In genomic region chrX:47143894-47144625, GRCh38 we compare ENCODE assay signal across 8 cellular contexts. TPM values are rescaled to one million over a fixed set of nuclear protein-coding genes. Genes with fewer than 3 reads are reported as not detected.
DNase-seq lines count a peak whose midpoint lies in the region; ATAC-seq and TF ChIP-seq lines count a peak whose summit lies in the region.

No MANE protein-coding gene starts in this region.

- peak overlapping the region; percentile 79 for H3K4me3 ChIP-seq in neural cell (ENCODE audit: low read length)

- no peaks in the 10 kb centered on the region for H3K9me2 ChIP-seq in neural cell (ENCODE audit: insufficient read depth, low read length)

- no peaks in the 10 kb centered on the region for H3K4me1 ChIP-seq in foreskin keratinocyte

- CTCF ChIA-PET in activated CD4-positive, alpha-beta memory T cell treated with anti-CD3 and anti-CD28 coated beads, Interleukin-2, amount 10 ng/mL, durations not matched to agents 7 days and 5 days (lab: Charles Lee): interaction anchor here (0.6 to 1.4 kb wide), 11 partner anchors 9 to 90 kb away, joined by 3 to 8 read pairs (median 4); no protein-coding TSS in a partner anchor

- H3F3A ChIP-seq in neural cell (ENCODE audit: insufficient read depth, low read length, poor library complexity, severe bottlenecking): no peaks in the 10 kb centered on the region

- H3K4me2 ChIP-seq in neural cell (ENCODE audit: low read length): peak overlapping the region; percentile 48

- peaks cover 37% of the 10 kb centered on the region for H3K4me1 Mint-ChIP-seq in activated CD4-positive, alpha-beta memory T cell treated with anti-CD3 and anti-CD28 coated beads, Interleukin-2, amount 10 ng/mL, durations not matched to agents 7 days and 5 days

- no peaks in the 10 kb centered on the region for H3K27me3 ChIP-seq in foreskin keratinocyte
- H3K27me3 ChIP-seq in neural cell (ENCODE audit: insufficient read depth, low read depth, low read length): no peaks in the 10 kb centered on the region

- H3K36me3 Mint-ChIP-seq in activated CD4-positive, alpha-beta memory T cell treated with anti-CD3 and anti-CD28 coated beads, Interleukin-2, amount 10 ng/mL, durations not matched to agents 7 days and 5 days (ENCODE audit: low read depth): peaks cover 42% of the 10 kb centered on the region

- no peaks in the 10 kb centered on the region for H3K27me3 Mint-ChIP-seq in activated CD4-positive, alpha-beta memory T cell treated with anti-CD3 and anti-CD28 coated beads, Interleukin-2, amount 10 ng/mL, durations not matched to agents 7 days and 5 days

- POLR2A ChIA-PET in activated CD4-positive, alpha-beta memory T cell treated with anti-CD3 and anti-CD28 coated beads, Interleukin-2, amount 10 ng/mL, durations not matched to agents 7 days and 5 days (lab: Charles Lee): interaction anchor here (1.2 to 4.1 kb wide), 12 partner anchors 9 to 1430 kb away, joined by 3 to 55 read pairs (median 10); partner anchors contain the start of genes CDK16, RBM3, RP2 and UBA1

- H2AFZ ChIP-seq in neural cell (ENCODE audit: low read depth, low read length): no peak overlapping the region

- TF ChIP-seq RAD21 in neural cell (conservative IDR thresholded peaks at IDR 0.05): no peak

- ATAC-seq in GM21423 (IDR thresholded peaks at IDR 0.05; ENCODE audit: unreplicated experiment) (peak; percentile 17), foreskin keratinocyte (no peak)

- no peak for TF ChIP-seq EP300 in neural cell (conservative IDR thresholded peaks at IDR 0.05; ENCODE audit: poor library complexity, severe bottlenecking)

- DNase-seq in EH (ENCODE audit: low read depth) (peak; percentile 51), Kasumi-1 (lab: John Stamatoyannopoulos, UW) (peak; percentile 4 to 7), foreskin keratinocyte (peak in 1 of 2 donors; percentile 15), HK-2 (ENCODE audit: unreplicated experiment) (no peak)
- DNase-seq in activated CD4-positive, alpha-beta memory T cell treated with anti-CD3 and anti-CD28 coated beads, Interleukin-2, amount 10 ng/mL, durations not matched to agents 7 days and 5 days: no peak
- DNase-seq in central memory CD4-positive, alpha-beta T cell: no peak

- H3K27ac Mint-ChIP-seq in activated CD4-positive, alpha-beta memory T cell treated with anti-CD3 and anti-CD28 coated beads, Interleukin-2, amount 10 ng/mL, durations not matched to agents 7 days and 5 days: peak overlapping the region; percentile 99

- peaks cover 3% of the 10 kb centered on the region for H4K20me1 ChIP-seq in neural cell (ENCODE audit: insufficient read depth)

- H3K79me2 ChIP-seq in neural cell (replicated peaks; ENCODE audit: insufficient read depth, low read length): peaks cover 31% of the 10 kb centered on the region

- peaks cover 3% of the 10 kb centered on the region for H3K9me3 Mint-ChIP-seq in activated CD4-positive, alpha-beta memory T cell treated with anti-CD3 and anti-CD28 coated beads, Interleukin-2, amount 10 ng/mL, durations not matched to agents 7 days and 5 days

- no peaks in the 10 kb centered on the region for H3K36me3 ChIP-seq in neural cell (ENCODE audit: insufficient read depth, low read length)

- TF ChIP-seq CTCF in foreskin keratinocyte (conservative IDR thresholded peaks at IDR 0.05): no peak
- TF ChIP-seq CTCF in neural cell (IDR thresholded peaks at IDR 0.05; ENCODE audit: poor library complexity, severe bottlenecking): no peak

- peak overlapping the region; percentile 98 for H3K9ac ChIP-seq in neural cell (ENCODE audit: low read length)

- H3K27ac ChIP-seq in foreskin keratinocyte: peak overlapping the region; percentile 83
- peak overlapping the region; percentile 97 for H3K27ac ChIP-seq in neural cell (ENCODE audit: low read length)

- H3K9me3 ChIP-seq in neural cell (ENCODE audit: low read length): no peaks in the 10 kb centered on the region

- H3K4me3 Mint-ChIP-seq in activated CD4-positive, alpha-beta memory T cell treated with anti-CD3 and anti-CD28 coated beads, Interleukin-2, amount 10 ng/mL, durations not matched to agents 7 days and 5 days: peak overlapping the region; percentile 97

TF ChIP-seq in neural cell, 6 proteins besides CTCF, POLR2A, EP300 and RAD21:
- no peak for TF ChIP-seq MXI1 (conservative IDR thresholded peaks at IDR 0.05; ENCODE audit: poor library complexity, severe bottlenecking)
- TF ChIP-seq TAF1 (IDR thresholded peaks at IDR 0.05; ENCODE audit: low read depth): no peak

RNA-seq across cellular contexts. Expression of gene NDUFB11, which starts 0.4 kb away (rescaled TPM):
- 10 to 100 TPM; 89.0 to 89.8 TPM for total RNA-seq in activated CD4-positive, alpha-beta memory T cell treated with anti-CD3 and anti-CD28 coated beads, Interleukin-2, amount 10 ng/mL, durations not matched to agents 7 days and 5 days
- total RNA-seq in foreskin keratinocyte: 84.7 and 94.3 TPM in 2 replicates
- polyA plus RNA-seq in foreskin keratinocyte (124 and 134 TPM in 2 replicates), neural cell (184 and 195 TPM in 2 replicates)
- polyA minus RNA-seq in neural cell: 53.6 and 67.1 TPM in 2 replicates

RNA-seq across cellular contexts. Expression of gene RBM10, which starts 1.0 kb away (rescaled TPM):
- total RNA-seq in activated CD4-positive, alpha-beta memory T cell treated with anti-CD3 and anti-CD28 coated beads, Interleukin-2, amount 10 ng/mL, durations not matched to agents 7 days and 5 days: 10 to 100 TPM; 55.3 to 57.0 TPM
- total RNA-seq in foreskin keratinocyte: 47.4 and 51.4 TPM in 2 replicates
- polyA plus RNA-seq in foreskin keratinocyte: 31.8 and 34.3 TPM in 2 replicates
- polyA plus RNA-seq in neural cell: 53.1 and 64.9 TPM in 2 replicates
- 63.9 and 75.5 TPM in 2 replicates for polyA minus RNA-seq in neural cell

RNA-seq across cellular contexts. Expression of gene UBA1, which starts 49.6 kb away (rescaled TPM):
- 100 to 1,000 TPM; 180 to 187 TPM for total RNA-seq in activated CD4-positive, alpha-beta memory T cell treated with anti-CD3 and anti-CD28 coated beads, Interleukin-2, amount 10 ng/mL, durations not matched to agents 7 days and 5 days
- total RNA-seq in foreskin keratinocyte: 178 and 181 TPM in 2 replicates
- polyA plus RNA-seq in foreskin keratinocyte (161 and 163 TPM in 2 replicates), neural cell (132 and 150 TPM in 2 replicates)
- 191 and 195 TPM in 2 replicates for polyA minus RNA-seq in neural cell

Comparison
In these comparisons a context has a peak if more than half of its experiments do, and no peak if none do; other contexts are left out.
1. DNase-seq: peak in EH (single experiment) and Kasumi-1 (2 of 2); none in activated CD4-positive, alpha-beta memory T cell treated with anti-CD3 and anti-CD28 coated beads, Interleukin-2, amount 10 ng/mL, durations not matched to agents 7 days and 5 days (single experiment), central memory CD4-positive, alpha-beta T cell (single experiment) and HK-2 (single experiment).